ENCODE assay signal across 9 cellular contexts in the genomic region with DNA sequence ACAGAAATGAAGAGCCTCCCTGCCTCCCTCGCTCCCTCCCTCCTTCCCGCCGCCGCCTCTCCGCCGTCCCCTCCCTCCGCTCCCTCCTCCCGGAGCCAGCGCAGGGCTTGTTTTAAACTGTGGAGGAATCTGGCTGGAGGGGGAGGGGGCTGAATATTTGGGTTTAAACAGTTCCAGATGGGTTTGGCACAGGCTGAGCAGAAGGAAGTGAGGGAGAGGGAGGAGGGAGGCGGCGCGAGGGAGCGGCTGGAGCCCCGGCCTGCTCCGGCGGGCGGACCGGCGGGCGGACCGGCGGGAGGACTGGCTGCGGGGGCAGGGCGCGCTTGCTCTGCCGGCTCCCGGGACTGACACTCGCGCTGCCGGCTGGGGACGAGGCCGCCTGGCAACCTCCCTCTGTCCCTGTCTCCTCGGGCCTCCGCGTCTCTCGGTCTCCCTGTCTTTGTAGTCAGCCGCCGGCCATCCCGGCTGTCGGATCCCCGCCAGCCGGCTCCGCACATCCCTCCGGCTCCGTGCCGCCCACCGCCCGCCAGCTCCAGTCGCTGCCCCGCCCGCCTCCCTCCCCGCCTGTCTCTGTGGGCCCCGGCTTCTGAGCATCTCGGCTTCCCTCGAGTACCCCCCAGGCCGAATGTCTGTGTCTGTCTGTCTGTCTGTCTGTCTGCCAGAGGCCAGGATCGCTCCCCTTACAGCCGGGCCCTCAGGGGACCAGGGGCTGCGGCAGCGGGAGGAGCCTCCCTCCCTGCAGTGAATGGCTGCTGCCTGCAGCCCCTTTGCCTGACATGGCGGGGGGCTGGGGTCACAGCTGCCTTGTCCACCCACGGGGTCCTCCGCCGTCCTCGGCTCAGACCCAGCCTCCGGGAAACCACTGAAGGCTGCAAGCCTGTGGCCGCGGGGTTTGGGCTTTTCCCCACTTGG. TPM values are rescaled to one million over a fixed set of nuclear protein-coding genes. Genes with fewer than 3 reads are reported as not detected.
DNase-seq lines count a peak whose midpoint lies in the region; ATAC-seq, FAIRE-seq and TF ChIP-seq lines count a peak whose summit lies in the region.
"Had no signal": no experiment of that assay in that cellular context is flagged by ENCODE, and none has a peak within 500 bp of the region (broad histone marks: within the 10 kb centered on the region; RNA-seq: fewer than 3 reads in every experiment).

No MANE protein-coding gene starts in this region.

- H3K27ac ChIP-seq in kidney (ENCODE audit: low read depth in 2 of 2, low read length in 2 of 2), result peak overlapping the region in 1 of 2 donors; percentile 23

- H3K4me1 ChIP-seq in kidney (ENCODE audit: control insufficient read depth in 1 of 2, insufficient read depth in 1 of 2, low read depth in 1 of 2, low read length in 2 of 2), result peaks cover 3 to 15% of the 10 kb centered on the region in 2 donors
- peaks cover 36% of the 10 kb centered on the region for H3K4me1 ChIP-seq in skeletal muscle satellite cell (ENCODE audit: control insufficient read depth, insufficient read depth, low read length)

- no peak for FAIRE-seq in kidney (lab: Jason Lieb, UNC)
- FAIRE-seq: colon had no signal

- no peak for ATAC-seq in GM21528 (IDR thresholded peaks at IDR 0.05; ENCODE audit: low FRiP score, unreplicated experiment)

- H3K4me3 ChIP-seq in kidney (ENCODE audit: low read length in 2 of 2) (peak overlapping the region in 1 of 2 donors; percentile 46), skeletal muscle satellite cell (ENCODE audit: low read length) (peak overlapping the region; percentile 75)

- peak overlapping the region; percentile 96 for H3K4me2 ChIP-seq in skeletal muscle satellite cell (ENCODE audit: low read length)

- H3K4me3 Mint-ChIP-seq in chondrocyte (ENCODE audit: unreplicated experiment), result peak overlapping the region; percentile 69

- H3K9me3 Mint-ChIP-seq in chondrocyte (ENCODE audit: low read depth), result no peaks in the 10 kb centered on the region

- H3K36me3 ChIP-seq in kidney (ENCODE audit: control insufficient read depth in 1 of 2, insufficient read depth in 2 of 2, low read length in 2 of 2) (no peaks in the 10 kb centered on the region), skeletal muscle satellite cell (ENCODE audit: insufficient read depth, low read length) (no peaks in the 10 kb centered on the region)

- no peaks in the 10 kb centered on the region for H3K9me3 ChIP-seq in kidney (ENCODE audit: control insufficient read depth in 1 of 2, low read length in 2 of 2)
- H3K9me3 ChIP-seq in skeletal muscle satellite cell (replicated peaks; ENCODE audit: low read length), result no peaks in the 10 kb centered on the region

- H3K27me3 Mint-ChIP-seq in chondrocyte (ENCODE audit: low read depth), result no peaks in the 10 kb centered on the region

- TF ChIP-seq CTCF in chondrocyte (IDR thresholded peaks at IDR 0.05), result no peak
- TF ChIP-seq CTCF in kidney (IDR thresholded peaks at IDR 0.05; ENCODE audit: borderline replicate concordance, extremely low read depth, insufficient read depth), result no peak

- H3K27me3 ChIP-seq in skeletal muscle satellite cell (ENCODE audit: control insufficient read depth, insufficient read depth, low read length), result no peaks in the 10 kb centered on the region

- H3K27ac Mint-ChIP-seq in chondrocyte (ENCODE audit: unreplicated experiment), result peak overlapping the region; percentile 65

- no peaks in the 10 kb centered on the region for H3K36me3 Mint-ChIP-seq in chondrocyte (ENCODE audit: low read depth)

- H3K9ac ChIP-seq in kidney (ENCODE audit: low read length in 2 of 2), result no peak overlapping the region
- peak overlapping the region; percentile 85 for H3K9ac ChIP-seq in skeletal muscle satellite cell (ENCODE audit: low read depth, low read length)

- peak; percentile 33 for DNase-seq in activated CD4-positive, alpha-beta T cell treated with anti-CD3 and anti-CD28 coated beads for 48 hours
- no peak for DNase-seq in activated CD4-positive, alpha-beta T cell treated with anti-CD3 and anti-CD28 coated beads for 1 hour
- DNase-seq in RPMI7951 (ENCODE audit: low read depth) (peak; percentile 98), chondrocyte (ENCODE audit: low spot score) (no peak), kidney (peak; percentile 92), HT-29 (ENCODE audit: low spot score) (no peak)

- intact Hi-C loops in kidney (cut with DNase I), result no loop called here

- H3K4me1 Mint-ChIP-seq in chondrocyte (ENCODE audit: low read depth), result peaks cover 45% of the 10 kb centered on the region

RNA-seq across cellular contexts. Expression of gene EPHB3, which starts 7.6 kb away (rescaled TPM):
- 4.0 and 5.5 TPM in 2 replicates for total RNA-seq in RPMI7951 (2014; rRNA removed; shearing (Covaris generic))
- total RNA-seq in chondrocyte (7.2 to 11.6 TPM (median 7.5 TPM) in 3 replicates), kidney (1.4 TPM)
- polyA plus RNA-seq in kidney (ENCODE audit: insufficient read depth, low read depth, low replicate concordance), result 3.8 TPM
- 0.51 and 1.5 TPM in 2 replicates for total RNA-seq in skeletal muscle satellite cell (2012; rRNA removed)
- 29.4 and 30.5 TPM in 2 replicates for total RNA-seq in HT-29 (2014; rRNA removed; shearing (Covaris generic))

Comparison
In these comparisons a context has a peak if more than half of its experiments do, and no peak if none do; other contexts are left out.
1. DNase-seq: peak in activated CD4-positive, alpha-beta T cell treated with anti-CD3 and anti-CD28 coated beads for 48 hours (single experiment), RPMI7951 (single experiment) and kidney (single experiment); none in activated CD4-positive, alpha-beta T cell treated with anti-CD3 and anti-CD28 coated beads for 1 hour (single experiment), chondrocyte (single experiment) and HT-29 (single experiment).